19 cellular contexts compared by ENCODE assay signal in genomic region chr17:57112994-57113393, GRCh38.
"Had no signal": no experiment of that assay in that cellular context is flagged by ENCODE, and none has a peak within 500 bp of the region (broad histone marks: within the 10 kb centered on the region; RNA-seq: fewer than 3 reads in every experiment).

No MANE protein-coding gene starts in this region.

- ATAC-seq: activated T-cell treated with anti-CD3 and anti-CD28 coated beads, Interleukin-2, amount 50 U/mL, for 4 hours; naive thymus-derived CD4-positive, alpha-beta T cell; T-cell; upper lobe of right lung had no signal

- H3K4me3 ChIP-seq: coronary artery, spleen, upper lobe of right lung had no signal

- DNase-seq: activated CD4-positive, alpha-beta T cell treated with anti-CD3 and anti-CD28 coated beads for 4 hours; activated CD4-positive, alpha-beta T cell treated with anti-CD3 and anti-CD28 coated beads, Interleukin-2, amount 50 U/mL, for 48 hours; activated CD4-positive, CD25-positive, alpha-beta regulatory T cell; activated CD8-positive, alpha-beta memory T cell treated with anti-CD3 and anti-CD28 coated beads, Interleukin-2, amount 50 U/mL, for 48 hours; activated effector memory CD4-positive, alpha-beta T cell treated with Interleukin-2 at 50 U/mL for 16 hours; activated naive CD4-positive, alpha-beta T cell treated with anti-CD3 and anti-CD28 coated beads for 36 hours; activated naive CD8-positive, alpha-beta T cell treated with anti-CD3 and anti-CD28 coated beads, Interleukin-2, amount 10 ng/mL, durations not matched to agents 7 days and 5 days; activated T-cell treated with anti-CD3 and anti-CD28 coated beads, Interleukin-2, amount 50 U/mL, for 4 hours; amniotic stem cell; cerebellar nuclear complex; naive thymus-derived CD4-positive, alpha-beta T cell; occipital lobe; spleen; stimulated activated CD4-positive, alpha-beta T cell treated with anti-CD3 and anti-CD28 coated beads, Interleukin-4, amount 100 ng/mL, for 1 hour; stimulated activated naive CD4-positive, alpha-beta T cell treated with Interleukin-2 at 50 U/mL for 16 hours; T-cell; upper lobe of right lung had no signal

- H3K9me3 ChIP-seq: spleen, upper lobe of right lung had no signal

- H3K27me3 ChIP-seq: spleen, upper lobe of right lung had no signal

- H3K27ac ChIP-seq: epithelial cell of prostate, spleen, upper lobe of right lung had no signal
